13 cellular contexts compared by ENCODE assay signal in genomic region chr1:26701995-26702679, GRCh38. TPM values are rescaled to one million over a fixed set of nuclear protein-coding genes. Genes with fewer than 3 reads are reported as not detected.
A peak's percentile ranks its signal among the peaks of the same experiment; 100 is the strongest.
DNase-seq lines count a peak whose midpoint lies in the region; ATAC-seq, FAIRE-seq and TF ChIP-seq lines count a peak whose summit lies in the region.
"Had no signal": no experiment of that assay in that cellular context is flagged by ENCODE, and none has a peak within 500 bp of the region (broad histone marks: within the 10 kb centered on the region; RNA-seq: fewer than 3 reads in every experiment).

No MANE protein-coding gene starts in this region.

- DNase-seq in GM06990 (ENCODE audit: extremely low read depth, insufficient read length) (no peak), esophagus squamous epithelium (lab: John Stamatoyannopoulos, UW) (no peak), NCI-H187 treated with DMSO at 0.1 percent for 48 hours (lab: John Stamatoyannopoulos, UW) (no peak), kidney (no peak), right cardiac atrium (no peak)
- DNase-seq: activated gamma-delta T cell, hippocampal formation, NCI-H1105 treated with DMSO at 0.1 percent for 48 hours, nephron progenitor cell had no signal

- ATAC-seq in HG02588 (IDR thresholded peaks at IDR 0.05; ENCODE audit: unreplicated experiment) (no peak), right cardiac atrium (no peak)

- H3K4me3 ChIP-seq in GM06990 (replicated peaks; ENCODE audit: low read depth, low read length) (peak overlapping the region; percentile 88), OCI-LY1 (ENCODE audit: low read depth, low read length, poor library complexity, severe bottlenecking) (peak overlapping the region; percentile 88), esophagus squamous epithelium (peak overlapping the region in 3 of 4 donors; percentile 12 to 36 (median 14)), skeletal muscle satellite cell (ENCODE audit: low read length) (no peak overlapping the region), kidney (ENCODE audit: low read length in 2 of 2) (peak overlapping the region in 1 of 2 donors; percentile 5), right cardiac atrium (ENCODE audit: low read length) (no peak overlapping the region)

- peaks cover 100% of the 10 kb centered on the region for H3K79me2 ChIP-seq in OCI-LY1 (ENCODE audit: insufficient read depth, low read length)

- no peak for TF ChIP-seq CTCF in GM06990 (IDR thresholded peaks at IDR 0.05; ENCODE audit: insufficient read depth, low read length, poor library complexity, severe bottlenecking)
- TF ChIP-seq CTCF in OCI-LY1 (IDR thresholded peaks at IDR 0.05; ENCODE audit: low read length): no peak
- no peak for TF ChIP-seq CTCF in esophagus squamous epithelium (IDR thresholded peaks at IDR 0.05)
- TF ChIP-seq CTCF in kidney (IDR thresholded peaks at IDR 0.05; ENCODE audit: borderline replicate concordance, extremely low read depth, insufficient read depth): no peak

- no peak for TF ChIP-seq POLR2A in esophagus squamous epithelium (IDR thresholded peaks at IDR 0.05)

- FAIRE-seq in kidney (lab: Jason Lieb, UNC): no peak
- FAIRE-seq: TTC549 had no signal

- H3K27me3 ChIP-seq in GM06990 (replicated peaks; ENCODE audit: control insufficient read depth, insufficient read depth, low read length) (no peaks in the 10 kb centered on the region), OCI-LY1 (ENCODE audit: insufficient read depth, low read length) (no peaks in the 10 kb centered on the region), esophagus squamous epithelium (no peaks in the 10 kb centered on the region), skeletal muscle satellite cell (ENCODE audit: control insufficient read depth, insufficient read depth, low read length) (no peaks in the 10 kb centered on the region), right cardiac atrium (ENCODE audit: control insufficient read depth, insufficient read depth) (no peaks in the 10 kb centered on the region)

- no peaks in the 10 kb centered on the region for H3F3A ChIP-seq in OCI-LY1 (ENCODE audit: insufficient read depth, low read length)

- H3K9me2 ChIP-seq in OCI-LY1 (ENCODE audit: low read depth, low read length): no peaks in the 10 kb centered on the region

- intact Hi-C loops in esophagus squamous epithelium (cut with DNase I) (no loop called here), kidney (cut with DNase I) (no loop called here), right cardiac atrium (cut with DNase I) (loop anchor here in 1 of 4 donors (10.0 kb wide), 1 partner anchor 83 kb away; the partner anchor contains the start of gene PIGV)

- 5 to 16% methylated on average over 4 of the region's 4 CpGs for WGBS in esophagus squamous epithelium, 2 donors
- 22% methylated on average over 4 of the region's 4 CpGs for WGBS in right cardiac atrium

- H3K9me3 ChIP-seq in OCI-LY1 (ENCODE audit: low read length) (no peaks in the 10 kb centered on the region), esophagus squamous epithelium (no peaks in the 10 kb centered on the region), skeletal muscle satellite cell (replicated peaks; ENCODE audit: low read length) (no peaks in the 10 kb centered on the region), kidney (ENCODE audit: control insufficient read depth in 1 of 2, low read length in 2 of 2) (no peaks in the 10 kb centered on the region), right cardiac atrium (ENCODE audit: control insufficient read depth, low read length) (no peaks in the 10 kb centered on the region)

- H3K36me3 ChIP-seq in GM06990 (ENCODE audit: control insufficient read depth, insufficient read depth, low read length) (no peaks in the 10 kb centered on the region), OCI-LY1 (ENCODE audit: insufficient read depth, low read length) (peaks cover 64% of the 10 kb centered on the region), esophagus squamous epithelium (peaks cover 0 to 4% (median 0%) of the 10 kb centered on the region in 3 donors), skeletal muscle satellite cell (ENCODE audit: insufficient read depth, low read length) (peaks cover 4% of the 10 kb centered on the region), kidney (ENCODE audit: control insufficient read depth in 1 of 2, insufficient read depth in 2 of 2, low read length in 2 of 2) (no peaks in the 10 kb centered on the region)

- peaks cover 13% of the 10 kb centered on the region; the same call in 1 of the 2 replicates for H4K20me1 ChIP-seq in OCI-LY1 (ENCODE audit: insufficient read depth, low read length)

- H3K27ac ChIP-seq in OCI-LY1 (ENCODE audit: low read depth, low read length, poor library complexity, severe bottlenecking): peak overlapping the region; percentile 9
- H3K27ac ChIP-seq in esophagus squamous epithelium: peak overlapping the region; percentile 59 to 99 (median 74)
- peak overlapping the region in 1 of 2 donors; percentile 38 for H3K27ac ChIP-seq in kidney (ENCODE audit: low read depth in 2 of 2, low read length in 2 of 2)
- no peak overlapping the region for H3K27ac ChIP-seq in right cardiac atrium (ENCODE audit: low read length)

- H3K4me1 ChIP-seq in OCI-LY1 (ENCODE audit: insufficient read depth, low read length, severe bottlenecking): peaks cover 88% of the 10 kb centered on the region
- H3K4me1 ChIP-seq in esophagus squamous epithelium: peaks cover 67 to 90% (median 85%) of the 10 kb centered on the region in 3 donors
- H3K4me1 ChIP-seq in skeletal muscle satellite cell (ENCODE audit: control insufficient read depth, insufficient read depth, low read length): peaks cover 79% of the 10 kb centered on the region
- H3K4me1 ChIP-seq in kidney (ENCODE audit: control insufficient read depth in 1 of 2, insufficient read depth in 1 of 2, low read depth in 1 of 2, low read length in 2 of 2): peaks cover 50 to 62% of the 10 kb centered on the region in 2 donors
- peaks cover 35% of the 10 kb centered on the region for H3K4me1 ChIP-seq in right cardiac atrium (ENCODE audit: control insufficient read depth, insufficient read depth, low read length)

- H3K9ac ChIP-seq in OCI-LY1 (ENCODE audit: low read length) (peak overlapping the region; percentile 97; the same call in 1 of the 2 replicates), skeletal muscle satellite cell (ENCODE audit: low read depth, low read length) (no peak overlapping the region), kidney (ENCODE audit: low read length in 2 of 2) (no peak overlapping the region)

- H3K4me2 ChIP-seq in OCI-LY1 (ENCODE audit: low read length) (peak overlapping the region; percentile 94), skeletal muscle satellite cell (ENCODE audit: low read length) (peak overlapping the region; percentile 14)

- no peak overlapping the region for H2AFZ ChIP-seq in OCI-LY1 (ENCODE audit: low read length)

RNA-seq across cellular contexts. Expression of gene ARID1A, which starts 6.3 kb away (rescaled TPM):
- total RNA-seq in esophagus squamous epithelium: 10 to 100 TPM; 23.9 to 60.2 (median 43.5) TPM
- total RNA-seq in skeletal muscle satellite cell (2012; rRNA removed): 16.8 and 18.0 TPM in 2 replicates
- total RNA-seq in kidney: 71.7 TPM
- 9.9 TPM for polyA plus RNA-seq in kidney (ENCODE audit: insufficient read depth, low read depth, low replicate concordance)
- 10 to 100 TPM; 33.1 to 45.3 (median 40.0) TPM for total RNA-seq in right cardiac atrium
- polyA plus RNA-seq in right cardiac atrium: 15.7 TPM

Comparison
In these comparisons a context has a peak if more than half of its experiments do, and no peak if none do; other contexts are left out.
1. H3K4me3 ChIP-seq: peak in GM06990 (single experiment), OCI-LY1 (single experiment) and esophagus squamous epithelium (3 of 4); none in skeletal muscle satellite cell (single experiment) and right cardiac atrium (single experiment).